23 cellular contexts compared by ENCODE assay signal in the genomic region with DNA sequence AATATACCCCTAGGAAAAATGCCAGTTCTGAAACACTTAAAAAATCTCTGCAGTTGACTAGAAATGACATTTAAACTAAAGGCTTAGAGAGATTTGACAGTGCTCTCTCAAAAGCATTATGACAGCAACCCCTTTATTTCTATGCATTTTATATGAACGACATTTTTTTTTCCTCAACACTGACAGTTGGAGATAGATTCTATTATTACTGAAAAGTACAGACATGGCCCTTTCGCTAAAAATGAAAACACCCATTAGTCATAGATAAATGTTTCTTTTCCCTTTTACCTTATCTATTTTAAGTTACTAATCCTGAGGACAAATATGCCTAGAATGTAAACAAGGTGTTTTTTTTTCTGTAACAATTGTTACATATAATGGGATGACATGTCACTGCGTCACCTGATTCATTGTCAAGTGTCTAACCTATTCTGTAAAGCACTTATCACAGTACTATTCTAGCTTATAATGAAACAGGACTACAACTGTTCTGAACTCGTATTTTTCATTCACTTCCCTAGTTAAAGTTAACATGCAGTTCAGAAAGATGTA.
"Had no signal": no experiment of that assay in that cellular context is flagged by ENCODE, and none has a peak within 500 bp of the region (broad histone marks: within the 10 kb centered on the region; RNA-seq: fewer than 3 reads in every experiment).

No MANE protein-coding gene starts in this region.

- ATAC-seq: effector memory CD8-positive, alpha-beta T cell; esophagus mucosa; gastrocnemius medialis; heart right ventricle; left cardiac atrium; left lung; left ventricle myocardium superior; lower lobe of right lung; mucosa of descending colon had no signal

- H3K36me3 ChIP-seq: colonic mucosa, esophagus squamous epithelium, gastrocnemius medialis, heart right ventricle, left lung, lower lobe of right lung had no signal

- H3K4me3 ChIP-seq: colonic mucosa, esophagus squamous epithelium, gastrocnemius medialis, heart right ventricle, left lung, lower lobe of right lung, mucosa of descending colon had no signal

- H3K27me3 ChIP-seq: colonic mucosa, esophagus squamous epithelium, gastrocnemius medialis, heart right ventricle, left lung had no signal

- DNase-seq: colonic mucosa; cortex of kidney; effector CD8-positive, alpha-beta T cell; effector memory CD8-positive, alpha-beta T cell; endodermal cell; erythroblast; esophagus squamous epithelium; foreskin fibroblast; foreskin melanocyte; gastrocnemius medialis; glutamatergic neuron; head of caudate nucleus; heart right ventricle; hippocampal formation; left cardiac atrium; left lung; left ventricle myocardium superior; lower lobe of right lung; mesenchymal stem cell; mucosa of descending colon; naive B cell had no signal

- H3K27ac ChIP-seq: colonic mucosa, epithelial cell of prostate, esophagus squamous epithelium, gastrocnemius medialis, heart right ventricle, left lung, lower lobe of right lung had no signal

- H3K9me3 ChIP-seq: colonic mucosa, esophagus squamous epithelium, gastrocnemius medialis, left lung, lower lobe of right lung had no signal
